In genomic region chrX:48917139-48917980, GRCh38 we compare ENCODE assay signal across 8 cellular contexts.
DNase-seq lines count a peak whose midpoint lies in the region; ATAC-seq and TF ChIP-seq lines count a peak whose summit lies in the region.

No MANE protein-coding gene starts in this region.

- TF ChIP-seq CTCF in 22Rv1 (IDR thresholded peaks at IDR 0.05) = peak; percentile 90

- H3K27ac ChIP-seq in 22Rv1 (peak overlapping the region; percentile 72), cingulate gyrus (ENCODE audit: low read depth, low read length) (peak overlapping the region; percentile 54)

- DNase-seq in NCI-H524 (lab: John Stamatoyannopoulos, UW) (peak; percentile 91 to 94), kidney tubule cell (ENCODE audit: low spot score) (peak; percentile 88)
- DNase-seq in activated CD4-positive, alpha-beta T cell treated with anti-CD3 and anti-CD28 coated beads for 4 hours = peak; percentile 83 to 84
- DNase-seq in stimulated activated CD4-positive, alpha-beta T cell treated with anti-CD3 and anti-CD28 coated beads, Interleukin-1b, Interleukin-23, amount 100 ng/mL, for 24 hours (ENCODE audit: low read depth in 4 of 4, low spot score in 1 of 4) = peak; percentile 53 to 74 (median 68)

- no peak for TF ChIP-seq POLR2A in GM18505 (IDR thresholded peaks at IDR 0.05; ENCODE audit: borderline replicate concordance, extremely low read depth, insufficient read depth, insufficient read length)

- ATAC-seq in GM18505 (IDR thresholded peaks at IDR 0.05; ENCODE audit: unreplicated experiment) (peak; percentile 40), HG03439 (IDR thresholded peaks at IDR 0.05; ENCODE audit: unreplicated experiment) (peak; percentile 37)

Comparison
In these comparisons a context has a peak if more than half of its experiments do, and no peak if none do; other contexts are left out.
1. Peak in every context shown above with its lines: DNase-seq, ATAC-seq and H3K27ac ChIP-seq.